ENCODE assay signal across 10 cellular contexts in the genomic region with DNA sequence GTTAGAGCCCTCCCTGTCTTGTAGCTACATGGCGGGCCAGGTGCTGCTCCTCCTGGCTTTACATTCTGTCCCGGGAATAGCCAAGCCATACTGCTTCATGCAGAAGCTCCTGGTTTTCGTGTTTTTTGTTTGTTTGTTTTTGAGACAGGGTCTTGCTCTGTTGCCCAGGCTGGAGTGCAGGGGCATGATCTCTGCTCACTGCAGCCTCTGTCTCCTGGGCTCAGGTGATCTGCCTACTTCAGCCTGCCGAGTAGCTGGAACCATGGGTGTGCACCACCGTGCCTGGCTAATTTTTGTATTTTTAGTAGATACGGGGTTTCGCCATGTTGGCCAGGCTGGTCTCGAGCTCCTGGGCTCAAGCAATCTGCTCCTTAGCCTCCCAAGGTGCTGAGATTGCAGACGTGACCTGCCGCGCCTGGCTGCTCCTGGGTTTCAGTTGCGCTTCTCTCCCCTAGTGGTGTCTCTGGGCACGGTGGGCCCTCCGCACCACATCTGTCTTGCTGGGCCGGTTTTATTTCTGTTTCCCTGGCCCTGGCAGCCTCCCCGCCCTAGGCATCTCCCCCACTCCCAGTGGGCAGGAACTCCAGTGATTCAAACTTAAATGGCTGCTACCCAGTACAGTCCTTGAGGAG. TPM values are rescaled to one million over a fixed set of nuclear protein-coding genes. Genes with fewer than 3 reads are reported as not detected.
A peak's percentile ranks its signal among the peaks of the same experiment; 100 is the strongest.
DNase-seq lines count a peak whose midpoint lies in the region; ATAC-seq, FAIRE-seq and TF ChIP-seq lines count a peak whose summit lies in the region.
"Had no signal": no experiment of that assay in that cellular context is flagged by ENCODE, and none has a peak within 500 bp of the region (broad histone marks: within the 10 kb centered on the region; RNA-seq: fewer than 3 reads in every experiment).

No MANE protein-coding gene starts in this region.

- H3K4me1 ChIP-seq in left ventricle myocardium inferior, result peaks cover 34% of the 10 kb centered on the region

- intact Hi-C loops in left ventricle myocardium inferior (cut with micrococcal nuclease), result no loop called here

- no peaks in the 10 kb centered on the region for H3K27me3 ChIP-seq in left ventricle myocardium inferior (ENCODE audit: low read depth)

- no peaks in the 10 kb centered on the region for H3K9me3 ChIP-seq in left ventricle myocardium inferior (replicated peaks)

- DNase-seq in germinal center (ENCODE audit: low spot score), result peak; percentile 65
- DNase-seq in NCI-H774 (lab: John Stamatoyannopoulos, UW), result no peak
- no peak for DNase-seq in H54 (ENCODE audit: insufficient read length, low spot score)
- DNase-seq in NCI-H1930 (lab: John Stamatoyannopoulos, UW), result no peak
- DNase-seq in left ventricle myocardium inferior, result no peak
- DNase-seq: DND-41, MM.1S had no signal

- no peak for TF ChIP-seq POLR2A in H54 (IDR thresholded peaks at IDR 0.05; ENCODE audit: low read depth, low read length)

- no peaks in the 10 kb centered on the region for H3K36me3 ChIP-seq in left ventricle myocardium inferior

- H3K4me3 ChIP-seq in left ventricle myocardium inferior, result no peak overlapping the region

- no peak for TF ChIP-seq CTCF in left ventricle myocardium inferior (IDR thresholded peaks at IDR 0.05; ENCODE audit: borderline replicate concordance)

- ATAC-seq in GM18498 (IDR thresholded peaks at IDR 0.05; ENCODE audit: unreplicated experiment) (peak; percentile 91), GM21447 (IDR thresholded peaks at IDR 0.05; ENCODE audit: unreplicated experiment) (peak; percentile 96), HG03159 (IDR thresholded peaks at IDR 0.05; ENCODE audit: unreplicated experiment) (peak; percentile 97)

- H3K27ac ChIP-seq in left ventricle myocardium inferior (replicated peaks), result no peak overlapping the region

- no peak for FAIRE-seq in H54 (lab: Jason Lieb, UNC)

RNA-seq across cellular contexts. Expression of a gene that starts 12.9 kb away (rescaled TPM):
- 27.7 TPM for total RNA-seq in left ventricle myocardium inferior
